ENCODE assay signal across 31 cellular contexts in genomic region chr9:127810378-127811187, GRCh38. TPM values are rescaled to one million over a fixed set of nuclear protein-coding genes. Genes with fewer than 3 reads are reported as not detected.
DNase-seq lines count a peak whose midpoint lies in the region; ATAC-seq and TF ChIP-seq lines count a peak whose summit lies in the region.
"Had no signal": no experiment of that assay in that cellular context is flagged by ENCODE, and none has a peak within 500 bp of the region (broad histone marks: within the 10 kb centered on the region; RNA-seq: fewer than 3 reads in every experiment).

No MANE protein-coding gene starts in this region.

- H3K4me1 ChIP-seq in right cardiac atrium (ENCODE audit: control insufficient read depth, insufficient read depth, low read length), result peaks cover 3% of the 10 kb centered on the region
- H3K4me1 ChIP-seq in mesenchymal stem cell (ENCODE audit: control insufficient read depth, insufficient read depth, low read depth, low read length), result peaks cover 8% of the 10 kb centered on the region
- H3K4me1 ChIP-seq in vagina, result peaks cover 5% of the 10 kb centered on the region
- H3K4me1 ChIP-seq: HAP-1, SJCRH30 had no signal

- peaks cover 84 to 92% of the 10 kb centered on the region in 2 experiments for H3K36me3 ChIP-seq in mesenchymal stem cell (ENCODE audit: control insufficient read depth in 1 of 2, insufficient read depth in 2 of 2, low read depth in 1 of 2, low read length in 2 of 2)
- peaks cover 0 to 66% of the 10 kb centered on the region in 2 donors for H3K36me3 ChIP-seq in vagina

- peak in 1 of 2 donors; percentile 1 for ATAC-seq in right cardiac atrium
- no peak for ATAC-seq in activated naive CD4-positive, alpha-beta T cell treated with anti-CD3 and anti-CD28 coated beads, Interleukin-2, amount 50 U/mL, for 72 hours
- ATAC-seq: activated CD8-positive, alpha-beta T cell treated with anti-CD3 and anti-CD28 coated beads, Interleukin-2, amount 10 ng/mL, durations not matched to agents 7 days and 5 days had no signal

- peak overlapping the region; percentile 10 for H3K9ac ChIP-seq in mesenchymal stem cell (ENCODE audit: low read length)

- peak overlapping the region in 1 of 2 experiments; percentile 77 for H2BK12ac ChIP-seq in mesenchymal stem cell (ENCODE audit: low read length in 2 of 2)

- in situ Hi-C loops in G401 (cut with HindIII; ENCODE audit: low sequenced_read_pairs), result no loop called here

- H3K4ac ChIP-seq in mesenchymal stem cell (ENCODE audit: low read depth in 1 of 2, low read length in 2 of 2), result no peak overlapping the region

- no peak overlapping the region for H2AK5ac ChIP-seq in mesenchymal stem cell (ENCODE audit: low read length, severe bottlenecking)

- peak overlapping the region in 1 of 2 donors; percentile 60 for H3K27ac Mint-ChIP-seq in activated naive CD4-positive, alpha-beta T cell treated with anti-CD3 and anti-CD28 coated beads, Interleukin-2, amount 50 U/mL, for 72 hours
- H3K27ac Mint-ChIP-seq: activated CD8-positive, alpha-beta T cell treated with anti-CD3 and anti-CD28 coated beads, Interleukin-2, amount 10 ng/mL, durations not matched to agents 7 days and 5 days; B cell; IgD-negative memory B cell had no signal

- no peak overlapping the region for H3K4me2 ChIP-seq in mesenchymal stem cell (ENCODE audit: low read length, poor library complexity, severe bottlenecking)

- intact Hi-C loops in right cardiac atrium (cut with DNase I), result no loop called here
- intact Hi-C loops in cardiac septum (cut with DNase I), result no loop called here
- intact Hi-C loops in vagina (cut with DNase I), result no loop called here

- no peak overlapping the region for H2BK5ac ChIP-seq in mesenchymal stem cell (ENCODE audit: low read depth, low read length, poor library complexity, severe bottlenecking)

- H3K9me3 Mint-ChIP-seq in activated naive CD4-positive, alpha-beta T cell treated with anti-CD3 and anti-CD28 coated beads, Interleukin-2, amount 50 U/mL, for 72 hours, result no peaks in the 10 kb centered on the region
- H3K9me3 Mint-ChIP-seq: brain; IgD-negative memory B cell; stimulated activated naive CD8-positive, alpha-beta T cell treated with anti-CD3 and anti-CD28 coated beads, Interleukin-15, amount 100 ng/mL, for 72 hours had no signal

- H3K36me3 Mint-ChIP-seq in activated naive CD4-positive, alpha-beta T cell treated with anti-CD3 and anti-CD28 coated beads, Interleukin-2, amount 50 U/mL, for 72 hours, result no peaks in the 10 kb centered on the region

- no peak overlapping the region for H4K91ac ChIP-seq in mesenchymal stem cell (ENCODE audit: low read length)

- no peak for TF ChIP-seq POLR2A in vagina (IDR thresholded peaks at IDR 0.05)

- H2BK15ac ChIP-seq in mesenchymal stem cell (ENCODE audit: low read depth, poor library complexity, severe bottlenecking), result no peak overlapping the region

- H2AFZ ChIP-seq in mesenchymal stem cell (ENCODE audit: low read depth, low read length), result no peak overlapping the region
- H2AFZ ChIP-seq: hepatocyte had no signal

- no peak overlapping the region for H3K14ac ChIP-seq in mesenchymal stem cell (ENCODE audit: low read length in 2 of 2)

- H3K27me3 ChIP-seq in right cardiac atrium (ENCODE audit: control insufficient read depth, insufficient read depth) (no peaks in the 10 kb centered on the region), mesenchymal stem cell (ENCODE audit: control insufficient read depth in 1 of 2, insufficient read depth in 1 of 2, low read length in 2 of 2) (no peaks in the 10 kb centered on the region), vagina (no peaks in the 10 kb centered on the region)
- H3K27me3 ChIP-seq: adrenal gland, hepatocyte, SJCRH30, tibial artery had no signal

- no peak overlapping the region for H2BK120ac ChIP-seq in mesenchymal stem cell (ENCODE audit: low read depth, low read length)

- H3K23ac ChIP-seq in mesenchymal stem cell (ENCODE audit: low read length in 2 of 2), result no peak overlapping the region

- TF ChIP-seq CTCF in coronary artery (IDR thresholded peaks at IDR 0.05) (no peak), vagina (IDR thresholded peaks at IDR 0.05) (no peak)

- DNase-seq in right cardiac atrium (peak in 1 of 3 donors; percentile 55), cardiac septum (ENCODE audit: low spot score) (no peak), coronary artery (ENCODE audit: low spot score) (no peak), mesenchymal stem cell (no peak), vagina (ENCODE audit: extremely low spot score in 2 of 2) (peak in 1 of 2 donors; percentile 80), superior temporal gyrus (ENCODE audit: extremely low spot score) (no peak), G401 (ENCODE audit: low spot score) (no peak)
- no peak for DNase-seq in activated naive CD4-positive, alpha-beta T cell treated with anti-CD3 and anti-CD28 coated beads, Interleukin-2, amount 50 U/mL, for 72 hours (ENCODE audit: low spot score in 2 of 2)
- DNase-seq: activated CD4-positive, alpha-beta T cell treated with anti-CD3 and anti-CD28 coated beads for 1 hour; activated CD8-positive, alpha-beta T cell treated with anti-CD3 and anti-CD28 coated beads, Interleukin-2, amount 10 ng/mL, durations not matched to agents 7 days and 5 days; activated T-cell treated with anti-CD3 and anti-CD28 coated beads for 4 hours; effector CD8-positive, alpha-beta T cell; NCI-H1092 treated with DMSO at 0.1 percent for 48 hours; NCI-H187 treated with DMSO at 0.1 percent for 48 hours; NCI-H524 treated with DMSO at 0.1 percent for 48 hours; NK-92 treated with Interleukin-12 subunit alpha and Interleukin-12 subunit beta, amount 100 ng/mL, for 24 hours; occipital lobe; SJCRH30; stimulated activated CD4-positive, alpha-beta T cell treated with anti-CD3 and anti-CD28 coated beads, Interleukin-1b, Interleukin-23, amount 100 ng/mL, for 48 hours; stimulated activated CD8-positive, alpha-beta memory T cell treated with anti-CD3 and anti-CD28 coated beads, Interleukin-4, amount 100 ng/mL, for 48 hours; stimulated activated naive CD8-positive, alpha-beta T cell treated with anti-CD3 and anti-CD28 coated beads, Interleukin-15, amount 100 ng/mL, for 72 hours; T-helper 1 cell; tibial artery had no signal

- H3K18ac ChIP-seq in mesenchymal stem cell (ENCODE audit: low read depth in 1 of 2, low read length in 2 of 2), result peak overlapping the region in 1 of 2 experiments; percentile 49

- no peaks in the 10 kb centered on the region for H3K9me3 ChIP-seq in right cardiac atrium (ENCODE audit: control insufficient read depth, low read length)
- no peaks in the 10 kb centered on the region for H3K9me3 ChIP-seq in mesenchymal stem cell (ENCODE audit: control insufficient read depth, low read length)
- no peaks in the 10 kb centered on the region for H3K9me3 ChIP-seq in vagina
- H3K9me3 ChIP-seq: adrenal gland, HAP-1, SJCRH30, tibial artery had no signal

- 96% methylated on average over 10 of the region's 10 CpGs for WGBS in right cardiac atrium
- whole genome bisulfite sequencing in mesenchymal stem cell, result 99% methylated on average over 10 of the region's 10 CpGs

- H4K8ac ChIP-seq in mesenchymal stem cell (ENCODE audit: low read length), result peak overlapping the region; percentile 38

- H3K27ac ChIP-seq in right cardiac atrium (ENCODE audit: low read length) (peak overlapping the region; percentile 6), coronary artery (peak overlapping the region; percentile 19 to 78), mesenchymal stem cell (ENCODE audit: low read length, poor library complexity, severe bottlenecking) (no peak overlapping the region), vagina (peak overlapping the region; percentile 39)
- H3K27ac ChIP-seq: hepatocyte, SJCRH30, tibial artery had no signal

- H3K4me3 ChIP-seq in right cardiac atrium (ENCODE audit: low read length) (no peak overlapping the region), coronary artery (no peak overlapping the region), mesenchymal stem cell (ENCODE audit: insufficient read depth in 1 of 2, low read depth in 1 of 2, low read length in 2 of 2) (no peak overlapping the region), vagina (no peak overlapping the region)
- H3K4me3 ChIP-seq: adrenal gland, HAP-1, hepatocyte, SJCRH30, skin epidermis, tibial artery had no signal

- peaks cover 33% of the 10 kb centered on the region for H3K79me1 ChIP-seq in mesenchymal stem cell (replicated peaks; ENCODE audit: low read length, poor library complexity, severe bottlenecking)

RNA-seq across cellular contexts. Expression of gene FPGS, which starts 7.9 kb away (rescaled TPM):
- total RNA-seq in right cardiac atrium (10 to 100 TPM; 34.1 to 53.1 (median 45.6) TPM), cardiac septum (36.5 TPM), vagina (99.7 TPM)
- 30.1 TPM for polyA plus RNA-seq in right cardiac atrium
- 31.6 TPM for polyA plus RNA-seq in mesenchymal stem cell (2013, experiment 1 of 2)
- polyA plus RNA-seq in mesenchymal stem cell (2013, experiment 2 of 2), result 30.7 TPM
- 10 to 100 TPM; 64.8 to 73.8 TPM for total RNA-seq in activated naive CD4-positive, alpha-beta T cell treated with anti-CD3 and anti-CD28 coated beads, Interleukin-2, amount 50 U/mL, for 72 hours
- 164 and 188 TPM in 2 replicates for total RNA-seq in G401 (2014; rRNA removed; shearing (Covaris generic))

RNA-seq across cellular contexts. Expression of gene CDK9, which starts 24.7 kb away (rescaled TPM):
- 10 to 100 TPM; 49.0 to 62.5 (median 58.6) TPM for total RNA-seq in right cardiac atrium
- polyA plus RNA-seq in right cardiac atrium, result 37.3 TPM
- 48.7 TPM for total RNA-seq in cardiac septum
- polyA plus RNA-seq in mesenchymal stem cell (2013, experiment 1 of 2), result 44.3 TPM
- 43.0 TPM for polyA plus RNA-seq in mesenchymal stem cell (2013, experiment 2 of 2)
- 66.3 TPM for total RNA-seq in vagina
- total RNA-seq in activated naive CD4-positive, alpha-beta T cell treated with anti-CD3 and anti-CD28 coated beads, Interleukin-2, amount 50 U/mL, for 72 hours, result 10 to 100 TPM; 74.8 to 89.3 TPM
- total RNA-seq in G401 (2014; rRNA removed; shearing (Covaris generic)), result 103 and 121 TPM in 2 replicates

RNA-seq across cellular contexts. Expression of gene SH2D3C, which starts 32.1 kb away (rescaled TPM):
- total RNA-seq in right cardiac atrium, result 10 to 100 TPM in 3 of 4 donors, 1 to 10 TPM in 1; 9.4 to 15.5 (median 12.7) TPM
- 17.4 TPM for polyA plus RNA-seq in right cardiac atrium
- total RNA-seq in cardiac septum, result 16.0 TPM
- 0.57 TPM for polyA plus RNA-seq in mesenchymal stem cell (2013, experiment 1 of 2)
- polyA plus RNA-seq in mesenchymal stem cell (2013, experiment 2 of 2), result 0.58 TPM
- total RNA-seq in vagina, result 19.6 TPM
- total RNA-seq in activated naive CD4-positive, alpha-beta T cell treated with anti-CD3 and anti-CD28 coated beads, Interleukin-2, amount 50 U/mL, for 72 hours, result 10 to 100 TPM; 39.3 to 39.5 TPM
- total RNA-seq in G401 (2014; rRNA removed; shearing (Covaris generic)), result 4.6 and 6.5 TPM in 2 replicates
- total RNA-seq: A673 had no signal

RNA-seq across cellular contexts. Expression of gene ENG, which starts 43.9 kb away (rescaled TPM):
- 100 to 1,000 TPM; 275 to 462 (median 364) TPM for total RNA-seq in right cardiac atrium
- polyA plus RNA-seq in right cardiac atrium, result 362 TPM
- total RNA-seq in cardiac septum, result 244 TPM
- 287 TPM for polyA plus RNA-seq in mesenchymal stem cell (2013, experiment 1 of 2)
- polyA plus RNA-seq in mesenchymal stem cell (2013, experiment 2 of 2), result 284 TPM
- 130 TPM for total RNA-seq in vagina
- total RNA-seq in activated naive CD4-positive, alpha-beta T cell treated with anti-CD3 and anti-CD28 coated beads, Interleukin-2, amount 50 U/mL, for 72 hours, result 10 to 100 TPM; 12.9 to 24.1 TPM
- 2.6 and 4.4 TPM in 2 replicates for total RNA-seq in G401 (2014; rRNA removed; shearing (Covaris generic))
